In the genomic region with DNA sequence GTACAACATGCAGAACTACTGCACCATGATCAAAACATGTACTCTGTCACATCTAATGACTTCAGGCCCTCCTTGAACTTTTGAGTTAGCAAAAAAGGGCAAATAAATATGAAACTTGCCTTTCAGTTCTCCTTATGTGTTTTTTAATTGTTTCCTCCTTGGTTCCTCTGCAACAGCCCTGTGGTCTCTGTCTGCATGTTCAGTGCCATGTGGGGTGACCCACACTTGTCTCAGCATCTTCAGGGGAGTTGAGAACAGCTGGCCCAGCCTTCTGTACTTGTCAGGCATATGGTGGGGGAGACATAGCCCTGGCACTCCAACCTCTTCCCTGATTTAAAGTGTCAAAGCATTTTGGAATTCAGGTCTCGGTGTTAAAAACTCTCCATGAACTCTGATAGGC, we compare ENCODE assay signal across 30 cellular contexts.
"Had no signal": no experiment of that assay in that cellular context is flagged by ENCODE, and none has a peak within 500 bp of the region (broad histone marks: within the 10 kb centered on the region; RNA-seq: fewer than 3 reads in every experiment).

No MANE protein-coding gene starts in this region.

- H3K4me1 ChIP-seq: body of pancreas had no signal

- H3K27me3 ChIP-seq: body of pancreas had no signal

- H2AFZ ChIP-seq: PC-9 had no signal

- H3K4me3 ChIP-seq: body of pancreas, PC-9 had no signal

- H3K27ac ChIP-seq: body of pancreas, PC-9, RWPE1 had no signal

- DNase-seq: activated CD4-positive, alpha-beta T cell treated with anti-CD3 and anti-CD28 coated beads for 36 hours; activated CD4-positive, alpha-beta T cell treated with anti-CD3 and anti-CD28 coated beads, Interleukin-2, amount 10 ng/mL, durations not matched to agents 7 days and 5 days; activated CD4-positive, alpha-beta T cell treated with anti-CD3 and anti-CD28 coated beads, Interleukin-2, amount 50 U/mL, for 48 hours; activated CD8-positive, alpha-beta T cell treated with anti-CD3 and anti-CD28 coated beads, Interleukin-2, amount 10 ng/mL, durations not matched to agents 7 days and 5 days; activated gamma-delta T cell; activated naive CD4-positive, alpha-beta T cell treated with Interleukin-2 at 50 U/mL for 16 hours; activated naive CD8-positive, alpha-beta T cell treated with anti-CD3 and anti-CD28 coated beads, Interleukin-2, amount 10 ng/mL, durations not matched to agents 7 days and 5 days; activated T-cell treated with anti-CD3 and anti-CD28 coated beads, Interleukin-2, amount 50 U/mL, for 24 hours; body of pancreas; caudate nucleus; cerebellar nuclear complex; KG1; MM.1S; NCI-H146; NCI-H2107; NCI-H2171; NCI-H446; NCI-H526 treated with DMSO at 0.1 percent for 48 hours; PC-9; SIG-M5; SW 1271; T-helper 1 cell; T-helper 2 cell; T-helper 9 cell had no signal

- H3K9me3 ChIP-seq: body of pancreas had no signal

- H3K4me2 ChIP-seq: PC-9 had no signal

- ATAC-seq: activated CD4-positive, alpha-beta T cell treated with anti-CD3 and anti-CD28 coated beads for 36 hours; activated CD4-positive, CD25-positive, alpha-beta regulatory T cell treated with anti-CD3 and anti-CD28 coated beads, Interleukin-2, amount 50 U/mL, for 24 hours; activated CD8-positive, alpha-beta T cell treated with anti-CD3 and anti-CD28 coated beads, Interleukin-2, amount 10 ng/mL, durations not matched to agents 7 days and 5 days; body of pancreas; Right ventricle myocardium inferior had no signal

- FAIRE-seq: astrocyte, bronchial epithelial cell, RCC 7860 had no signal
